ENCODE assay signal across 1 cellular context in the genomic region with DNA sequence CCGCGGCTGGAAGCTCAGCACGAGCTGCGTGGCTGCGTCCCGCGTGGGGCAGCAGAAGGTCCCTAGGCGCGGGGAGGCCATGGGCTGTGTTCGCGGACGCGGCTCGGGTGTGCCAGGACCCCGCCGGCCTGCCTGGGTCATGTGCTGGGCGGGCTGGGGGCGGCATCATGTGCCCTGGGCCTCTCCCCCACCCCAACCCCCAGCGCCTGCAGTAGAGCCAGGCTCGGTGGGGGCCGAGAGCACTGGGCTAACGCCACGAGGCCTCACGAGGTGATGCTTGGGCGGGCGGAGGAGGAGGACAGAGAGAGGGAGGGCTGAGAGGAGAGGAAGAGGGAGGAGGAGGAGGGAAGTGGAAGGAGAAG.
TF ChIP-seq lines count a peak whose summit lies in the region.

TSS of gene GPR143 (minus strand) at position 111 of the 362 bp plus-strand sequence. CDS start at position 81, 30 bp downstream.

TF ChIP-seq in WTC11, 78 proteins besides CTCF, POLR2A, EP300 and RAD21 (continued from another document):
- TF ChIP-seq, protein P1, sequence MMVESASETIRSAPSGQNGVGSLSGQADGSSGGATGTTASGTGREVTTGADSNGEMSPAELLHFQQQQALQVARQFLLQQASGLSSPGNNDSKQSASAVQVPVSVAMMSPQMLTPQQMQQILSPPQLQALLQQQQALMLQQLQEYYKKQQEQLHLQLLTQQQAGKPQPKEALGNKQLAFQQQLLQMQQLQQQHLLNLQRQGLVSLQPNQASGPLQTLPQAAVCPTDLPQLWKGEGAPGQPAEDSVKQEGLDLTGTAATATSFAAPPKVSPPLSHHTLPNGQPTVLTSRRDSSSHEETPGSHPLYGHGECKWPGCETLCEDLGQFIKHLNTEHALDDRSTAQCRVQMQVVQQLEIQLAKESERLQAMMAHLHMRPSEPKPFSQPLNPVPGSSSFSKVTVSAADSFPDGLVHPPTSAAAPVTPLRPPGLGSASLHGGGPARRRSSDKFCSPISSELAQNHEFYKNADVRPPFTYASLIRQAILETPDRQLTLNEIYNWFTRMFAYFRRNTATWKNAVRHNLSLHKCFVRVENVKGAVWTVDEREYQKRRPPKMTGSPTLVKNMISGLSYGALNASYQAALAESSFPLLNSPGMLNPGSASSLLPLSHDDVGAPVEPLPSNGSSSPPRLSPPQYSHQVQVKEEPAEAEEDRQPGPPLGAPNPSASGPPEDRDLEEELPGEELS (CRISPR knock-in tag; IDR thresholded peaks at IDR 0.05): no peak
- TF ChIP-seq NR1H2 (CRISPR knock-in tag; IDR thresholded peaks at IDR 0.05) (no peak), ELF4 (CRISPR knock-in tag; IDR thresholded peaks at IDR 0.05; ENCODE audit: low read depth) (no peak), HMGA2 (CRISPR knock-in tag; IDR thresholded peaks at IDR 0.05) (no peak), MYBL2 (CRISPR knock-in tag; IDR thresholded peaks at IDR 0.05) (no peak), NFATC4 (CRISPR knock-in tag; IDR thresholded peaks at IDR 0.05) (no peak), USF1 (CRISPR knock-in tag; IDR thresholded peaks at IDR 0.05) (peak; percentile 85), GABPB1 (CRISPR knock-in tag; IDR thresholded peaks at IDR 0.05) (no peak), NFYB (CRISPR knock-in tag; conservative IDR thresholded peaks at IDR 0.05; ENCODE audit: low read depth) (no peak), ESRRA (CRISPR knock-in tag; IDR thresholded peaks at IDR 0.05; ENCODE audit: borderline replicate concordance) (no peak), ZBTB43 (CRISPR knock-in tag; IDR thresholded peaks at IDR 0.05) (peak; percentile 49; the same call in 1 of the 2 replicates), CBFB (CRISPR knock-in tag; IDR thresholded peaks at IDR 0.05; ENCODE audit: low read depth) (0 out of 2 replicates have a peak, but pooled peaks have one; percentile 66), ZNF138 (CRISPR knock-in tag; conservative IDR thresholded peaks at IDR 0.05) (no peak), ATF1 (CRISPR knock-in tag; IDR thresholded peaks at IDR 0.05) (no peak), JAZF1 (CRISPR knock-in tag; IDR thresholded peaks at IDR 0.05) (no peak)
- TF ChIP-seq, protein P2, sequence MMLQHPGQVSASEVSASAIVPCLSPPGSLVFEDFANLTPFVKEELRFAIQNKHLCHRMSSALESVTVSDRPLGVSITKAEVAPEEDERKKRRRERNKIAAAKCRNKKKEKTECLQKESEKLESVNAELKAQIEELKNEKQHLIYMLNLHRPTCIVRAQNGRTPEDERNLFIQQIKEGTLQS (CRISPR knock-in tag; conservative IDR thresholded peaks at IDR 0.05): no peak
- TF ChIP-seq, protein P3, sequence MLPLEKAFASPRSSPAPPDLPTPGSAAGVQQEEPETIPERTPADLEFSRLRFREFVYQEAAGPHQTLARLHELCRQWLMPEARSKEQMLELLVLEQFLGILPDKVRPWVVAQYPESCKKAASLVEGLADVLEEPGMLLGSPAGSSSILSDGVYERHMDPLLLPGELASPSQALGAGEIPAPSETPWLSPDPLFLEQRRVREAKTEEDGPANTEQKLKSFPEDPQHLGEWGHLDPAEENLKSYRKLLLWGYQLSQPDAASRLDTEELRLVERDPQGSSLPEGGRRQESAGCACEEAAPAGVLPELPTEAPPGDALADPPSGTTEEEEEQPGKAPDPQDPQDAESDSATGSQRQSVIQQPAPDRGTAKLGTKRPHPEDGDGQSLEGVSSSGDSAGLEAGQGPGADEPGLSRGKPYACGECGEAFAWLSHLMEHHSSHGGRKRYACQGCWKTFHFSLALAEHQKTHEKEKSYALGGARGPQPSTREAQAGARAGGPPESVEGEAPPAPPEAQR (CRISPR knock-in tag; IDR thresholded peaks at IDR 0.05): no peak
- TF ChIP-seq, protein P4, sequence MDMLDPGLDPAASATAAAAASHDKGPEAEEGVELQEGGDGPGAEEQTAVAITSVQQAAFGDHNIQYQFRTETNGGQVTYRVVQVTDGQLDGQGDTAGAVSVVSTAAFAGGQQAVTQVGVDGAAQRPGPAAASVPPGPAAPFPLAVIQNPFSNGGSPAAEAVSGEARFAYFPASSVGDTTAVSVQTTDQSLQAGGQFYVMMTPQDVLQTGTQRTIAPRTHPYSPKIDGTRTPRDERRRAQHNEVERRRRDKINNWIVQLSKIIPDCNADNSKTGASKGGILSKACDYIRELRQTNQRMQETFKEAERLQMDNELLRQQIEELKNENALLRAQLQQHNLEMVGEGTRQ (CRISPR knock-in tag; IDR thresholded peaks at IDR 0.05): peak; percentile 79
- TF ChIP-seq, protein P5, sequence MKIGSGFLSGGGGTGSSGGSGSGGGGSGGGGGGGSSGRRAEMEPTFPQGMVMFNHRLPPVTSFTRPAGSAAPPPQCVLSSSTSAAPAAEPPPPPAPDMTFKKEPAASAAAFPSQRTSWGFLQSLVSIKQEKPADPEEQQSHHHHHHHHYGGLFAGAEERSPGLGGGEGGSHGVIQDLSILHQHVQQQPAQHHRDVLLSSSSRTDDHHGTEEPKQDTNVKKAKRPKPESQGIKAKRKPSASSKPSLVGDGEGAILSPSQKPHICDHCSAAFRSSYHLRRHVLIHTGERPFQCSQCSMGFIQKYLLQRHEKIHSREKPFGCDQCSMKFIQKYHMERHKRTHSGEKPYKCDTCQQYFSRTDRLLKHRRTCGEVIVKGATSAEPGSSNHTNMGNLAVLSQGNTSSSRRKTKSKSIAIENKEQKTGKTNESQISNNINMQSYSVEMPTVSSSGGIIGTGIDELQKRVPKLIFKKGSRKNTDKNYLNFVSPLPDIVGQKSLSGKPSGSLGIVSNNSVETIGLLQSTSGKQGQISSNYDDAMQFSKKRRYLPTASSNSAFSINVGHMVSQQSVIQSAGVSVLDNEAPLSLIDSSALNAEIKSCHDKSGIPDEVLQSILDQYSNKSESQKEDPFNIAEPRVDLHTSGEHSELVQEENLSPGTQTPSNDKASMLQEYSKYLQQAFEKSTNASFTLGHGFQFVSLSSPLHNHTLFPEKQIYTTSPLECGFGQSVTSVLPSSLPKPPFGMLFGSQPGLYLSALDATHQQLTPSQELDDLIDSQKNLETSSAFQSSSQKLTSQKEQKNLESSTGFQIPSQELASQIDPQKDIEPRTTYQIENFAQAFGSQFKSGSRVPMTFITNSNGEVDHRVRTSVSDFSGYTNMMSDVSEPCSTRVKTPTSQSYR (CRISPR knock-in tag; IDR thresholded peaks at IDR 0.05): no peak; the same call in 1 of the 2 replicates
- TF ChIP-seq, protein P6, sequence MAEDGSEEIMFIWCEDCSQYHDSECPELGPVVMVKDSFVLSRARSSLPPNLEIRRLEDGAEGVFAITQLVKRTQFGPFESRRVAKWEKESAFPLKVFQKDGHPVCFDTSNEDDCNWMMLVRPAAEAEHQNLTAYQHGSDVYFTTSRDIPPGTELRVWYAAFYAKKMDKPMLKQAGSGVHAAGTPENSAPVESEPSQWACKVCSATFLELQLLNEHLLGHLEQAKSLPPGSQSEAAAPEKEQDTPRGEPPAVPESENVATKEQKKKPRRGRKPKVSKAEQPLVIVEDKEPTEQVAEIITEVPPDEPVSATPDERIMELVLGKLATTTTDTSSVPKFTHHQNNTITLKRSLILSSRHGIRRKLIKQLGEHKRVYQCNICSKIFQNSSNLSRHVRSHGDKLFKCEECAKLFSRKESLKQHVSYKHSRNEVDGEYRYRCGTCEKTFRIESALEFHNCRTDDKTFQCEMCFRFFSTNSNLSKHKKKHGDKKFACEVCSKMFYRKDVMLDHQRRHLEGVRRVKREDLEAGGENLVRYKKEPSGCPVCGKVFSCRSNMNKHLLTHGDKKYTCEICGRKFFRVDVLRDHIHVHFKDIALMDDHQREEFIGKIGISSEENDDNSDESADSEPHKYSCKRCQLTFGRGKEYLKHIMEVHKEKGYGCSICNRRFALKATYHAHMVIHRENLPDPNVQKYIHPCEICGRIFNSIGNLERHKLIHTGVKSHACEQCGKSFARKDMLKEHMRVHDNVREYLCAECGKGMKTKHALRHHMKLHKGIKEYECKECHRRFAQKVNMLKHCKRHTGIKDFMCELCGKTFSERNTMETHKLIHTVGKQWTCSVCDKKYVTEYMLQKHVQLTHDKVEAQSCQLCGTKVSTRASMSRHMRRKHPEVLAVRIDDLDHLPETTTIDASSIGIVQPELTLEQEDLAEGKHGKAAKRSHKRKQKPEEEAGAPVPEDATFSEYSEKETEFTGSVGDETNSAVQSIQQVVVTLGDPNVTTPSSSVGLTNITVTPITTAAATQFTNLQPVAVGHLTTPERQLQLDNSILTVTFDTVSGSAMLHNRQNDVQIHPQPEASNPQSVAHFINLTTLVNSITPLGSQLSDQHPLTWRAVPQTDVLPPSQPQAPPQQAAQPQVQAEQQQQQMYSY (CRISPR knock-in tag; IDR thresholded peaks at IDR 0.05): no peak; the same call in 1 of the 2 replicates
- TF ChIP-seq, protein P7, sequence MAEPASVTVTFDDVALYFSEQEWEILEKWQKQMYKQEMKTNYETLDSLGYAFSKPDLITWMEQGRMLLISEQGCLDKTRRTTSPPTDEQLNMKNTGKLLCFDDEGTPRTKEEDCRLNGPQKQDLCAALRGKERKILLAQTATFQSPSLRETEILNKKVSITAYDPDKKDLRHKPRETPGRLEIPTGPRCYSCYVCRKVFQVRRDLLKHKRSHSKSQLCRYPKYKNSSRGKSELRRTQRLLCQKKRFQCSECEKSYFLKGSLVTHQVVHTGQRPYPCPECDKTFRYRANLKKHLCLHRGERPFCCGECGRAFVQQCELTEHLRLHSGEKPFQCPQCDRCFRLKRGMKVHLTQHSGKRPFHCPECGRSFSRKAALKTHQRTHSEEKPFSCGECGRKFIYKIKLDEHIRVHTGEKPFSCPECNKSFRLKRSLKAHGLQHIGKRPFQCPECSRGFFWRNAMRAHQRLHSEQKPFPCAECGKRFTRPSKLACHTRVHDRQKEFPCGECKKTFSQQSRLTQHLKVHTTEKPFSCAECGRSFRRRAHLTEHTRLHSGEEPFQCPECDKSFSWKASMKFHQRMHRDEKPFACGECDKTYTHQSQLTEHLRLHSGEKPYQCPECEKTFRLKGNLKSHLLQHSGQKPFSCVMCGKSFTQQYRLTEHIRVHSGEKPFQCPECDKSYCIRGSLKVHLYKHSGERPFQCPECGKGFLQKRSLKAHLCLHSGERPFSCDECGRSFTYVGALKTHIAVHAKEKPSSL (CRISPR knock-in tag; conservative IDR thresholded peaks at IDR 0.05): no peak
